Comparison of ENCODE assay signal across 11 cellular contexts in the genomic region with DNA sequence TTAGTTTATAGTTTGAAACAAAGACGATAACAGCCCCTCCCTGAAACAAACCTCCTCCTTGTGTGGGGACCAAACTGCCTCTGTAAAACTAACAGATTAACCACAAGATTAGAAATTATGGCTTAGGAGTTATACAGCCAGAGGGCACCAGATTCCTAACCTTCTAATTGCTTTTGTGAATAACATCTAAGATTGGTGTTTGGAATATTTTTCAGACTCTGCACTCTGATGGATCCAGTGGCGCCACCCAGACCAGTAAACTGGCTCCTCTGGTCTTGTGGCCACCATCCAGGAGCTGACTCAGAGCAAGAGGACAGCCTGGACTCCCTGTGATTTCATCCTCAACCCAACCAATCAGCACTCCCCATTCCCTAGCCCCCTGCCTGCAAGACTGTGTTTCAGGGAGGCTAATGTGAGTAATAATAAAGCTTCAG. TPM values are rescaled to one million over a fixed set of nuclear protein-coding genes. Genes with fewer than 3 reads are reported as not detected.
DNase-seq lines count a peak whose midpoint lies in the region; ATAC-seq lines count a peak whose summit lies in the region.
"Had no signal": no experiment of that assay in that cellular context is flagged by ENCODE, and none has a peak within 500 bp of the region (broad histone marks: within the 10 kb centered on the region; RNA-seq: fewer than 3 reads in every experiment).

No MANE protein-coding gene starts in this region.

- peak; percentile 62 for ATAC-seq in left colon
- ATAC-seq in effector memory CD8-positive, alpha-beta T cell (replicated peaks), result no peak
- no peak for ATAC-seq in HG02981 (IDR thresholded peaks at IDR 0.05; ENCODE audit: unreplicated experiment)
- ATAC-seq: activated naive CD8-positive, alpha-beta T cell treated with anti-CD3 and anti-CD28 coated beads, Interleukin-2, amount 50 U/mL, for 24 hours had no signal

- peak; percentile 89 for DNase-seq in A172 (ENCODE audit: low spot score)
- peak; percentile 61 for DNase-seq in Jurkat, Clone E6-1 (ENCODE audit: low read depth, low spot score)
- peak; percentile 75 for DNase-seq in brain pericyte (ENCODE audit: low read depth, low spot score)
- peak in 1 of 2 donors; percentile 35 for DNase-seq in left colon
- DNase-seq in effector memory CD8-positive, alpha-beta T cell, result no peak
- DNase-seq in glomerular visceral epithelial cell (ENCODE audit: extremely low spot score), result no peak
- DNase-seq in NCI-H2081 (lab: John Stamatoyannopoulos, UW), result no peak
- DNase-seq: activated CD4-positive, alpha-beta T cell treated with anti-CD3 and anti-CD28 coated beads, Interleukin-2, amount 10 ng/mL, durations not matched to agents 7 days and 5 days; activated naive CD8-positive, alpha-beta T cell treated with anti-CD3 and anti-CD28 coated beads, Interleukin-2, amount 50 U/mL, for 24 hours had no signal

- intact Hi-C loops in left colon (cut with DNase I, micrococcal nuclease), result no loop called here

- H3K9me3 Mint-ChIP-seq in effector memory CD8-positive, alpha-beta T cell, result no peaks in the 10 kb centered on the region

- no peak overlapping the region for H3K27ac Mint-ChIP-seq in effector memory CD8-positive, alpha-beta T cell
- H3K27ac Mint-ChIP-seq: activated CD4-positive, alpha-beta T cell treated with anti-CD3 and anti-CD28 coated beads, Interleukin-2, amount 10 ng/mL, durations not matched to agents 7 days and 5 days; activated naive CD8-positive, alpha-beta T cell treated with anti-CD3 and anti-CD28 coated beads, Interleukin-2, amount 50 U/mL, for 24 hours had no signal

- no peak overlapping the region for H3K4me3 Mint-ChIP-seq in effector memory CD8-positive, alpha-beta T cell
- H3K4me3 Mint-ChIP-seq: activated CD4-positive, alpha-beta T cell treated with anti-CD3 and anti-CD28 coated beads, Interleukin-2, amount 10 ng/mL, durations not matched to agents 7 days and 5 days; activated naive CD8-positive, alpha-beta T cell treated with anti-CD3 and anti-CD28 coated beads, Interleukin-2, amount 50 U/mL, for 24 hours had no signal

- H3K27me3 Mint-ChIP-seq in effector memory CD8-positive, alpha-beta T cell, result peaks cover 1 to 4% of the 10 kb centered on the region in 2 donors
- H3K27me3 Mint-ChIP-seq: activated CD4-positive, alpha-beta T cell treated with anti-CD3 and anti-CD28 coated beads, Interleukin-2, amount 10 ng/mL, durations not matched to agents 7 days and 5 days had no signal

- no peaks in the 10 kb centered on the region for H3K36me3 Mint-ChIP-seq in effector memory CD8-positive, alpha-beta T cell (ENCODE audit: insufficient read depth)

- H3K4me1 Mint-ChIP-seq in effector memory CD8-positive, alpha-beta T cell (ENCODE audit: low read depth in 2 of 2), result peaks cover 6 to 9% of the 10 kb centered on the region in 2 donors

- H3K4me3 ChIP-seq in Jurkat, Clone E6-1 (ENCODE audit: low read length), result no peak overlapping the region
- H3K4me3 ChIP-seq: PC-9 had no signal

RNA-seq across cellular contexts. Expression of gene SLC22A16, which starts 58.3 kb away (rescaled TPM):
- not detected in 2 replicates for total RNA-seq in A172 (2014; rRNA removed; shearing (Covaris generic))
- polyA plus RNA-seq in Jurkat, Clone E6-1 (2012; ENCODE audit: insufficient read depth, insufficient read length), result not detected
- not detected for total RNA-seq in left colon
- total RNA-seq: activated CD4-positive, alpha-beta T cell treated with anti-CD3 and anti-CD28 coated beads, Interleukin-2, amount 10 ng/mL, durations not matched to agents 7 days and 5 days; PC-9 had no signal

Comparison
In these comparisons a context has a peak if more than half of its experiments do, and no peak if none do; other contexts are left out.
1. DNase-seq: peak in A172 (single experiment), Jurkat, Clone E6-1 (single experiment) and brain pericyte (single experiment); none in effector memory CD8-positive, alpha-beta T cell (0 of 3), glomerular visceral epithelial cell (single experiment) and NCI-H2081 (0 of 2).